In the genomic region with DNA sequence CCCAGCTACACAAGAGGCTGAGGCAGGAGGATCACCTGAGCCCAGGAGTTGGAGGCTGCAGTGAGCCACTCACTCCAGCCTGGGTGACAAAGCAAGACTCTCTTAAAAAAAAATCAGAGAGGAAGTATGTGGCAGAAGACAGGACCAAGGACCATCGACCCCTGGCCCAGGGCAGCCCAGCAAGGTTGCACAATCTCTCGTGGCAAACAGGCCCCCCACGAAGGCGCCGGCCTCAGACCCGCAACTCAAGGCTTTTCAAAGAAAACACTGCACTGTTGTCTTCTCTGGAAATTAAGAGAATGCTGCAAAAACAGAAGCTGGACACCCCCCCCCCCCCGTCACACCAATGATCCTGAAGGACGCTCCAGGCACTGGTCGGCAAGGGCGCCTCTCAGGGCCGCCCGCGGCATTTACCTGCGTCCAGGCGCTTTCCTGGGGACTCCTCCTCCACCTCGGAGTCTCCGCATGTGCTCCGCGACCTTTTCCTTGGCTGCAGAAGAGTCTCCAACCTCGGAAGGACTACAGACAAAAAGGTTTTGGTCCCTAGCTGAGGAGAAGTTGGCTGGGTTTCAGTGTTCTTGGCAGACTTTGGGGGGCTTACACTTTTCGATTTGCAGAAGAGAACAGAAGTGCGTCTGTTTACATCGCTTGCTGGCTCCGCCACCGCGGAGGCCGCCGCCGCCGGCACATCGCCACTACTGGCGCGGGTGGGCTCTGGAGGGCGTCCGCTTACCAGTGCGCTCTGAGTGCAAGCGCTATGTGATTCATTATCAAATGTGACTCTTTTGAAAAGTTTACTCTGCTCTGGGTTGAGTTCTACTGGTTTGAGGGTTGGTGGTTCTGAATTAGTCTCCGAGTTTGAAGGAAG, we compare ENCODE assay signal across 1 cellular context.
TF ChIP-seq lines count a peak whose summit lies in the region.

No MANE protein-coding gene starts in this region.

TF ChIP-seq in H1, 55 proteins besides CTCF, POLR2A, EP300 and RAD21:
- TF ChIP-seq, protein P1, sequence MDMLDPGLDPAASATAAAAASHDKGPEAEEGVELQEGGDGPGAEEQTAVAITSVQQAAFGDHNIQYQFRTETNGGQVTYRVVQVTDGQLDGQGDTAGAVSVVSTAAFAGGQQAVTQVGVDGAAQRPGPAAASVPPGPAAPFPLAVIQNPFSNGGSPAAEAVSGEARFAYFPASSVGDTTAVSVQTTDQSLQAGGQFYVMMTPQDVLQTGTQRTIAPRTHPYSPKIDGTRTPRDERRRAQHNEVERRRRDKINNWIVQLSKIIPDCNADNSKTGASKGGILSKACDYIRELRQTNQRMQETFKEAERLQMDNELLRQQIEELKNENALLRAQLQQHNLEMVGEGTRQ (IDR thresholded peaks at IDR 0.05; ENCODE audit: low read length), result no peak
- TF ChIP-seq ASH2L (IDR thresholded peaks at IDR 0.05; ENCODE audit: low read length), result no peak
- TF ChIP-seq KDM5A (IDR thresholded peaks at IDR 0.05; ENCODE audit: low read length), result no peak
- no peak for TF ChIP-seq SP4 (IDR thresholded peaks at IDR 0.05; ENCODE audit: low read length)
- TF ChIP-seq CHD1 (IDR thresholded peaks at IDR 0.05; ENCODE audit: low read depth, low read length), result no peak
- TF ChIP-seq, protein P2, sequence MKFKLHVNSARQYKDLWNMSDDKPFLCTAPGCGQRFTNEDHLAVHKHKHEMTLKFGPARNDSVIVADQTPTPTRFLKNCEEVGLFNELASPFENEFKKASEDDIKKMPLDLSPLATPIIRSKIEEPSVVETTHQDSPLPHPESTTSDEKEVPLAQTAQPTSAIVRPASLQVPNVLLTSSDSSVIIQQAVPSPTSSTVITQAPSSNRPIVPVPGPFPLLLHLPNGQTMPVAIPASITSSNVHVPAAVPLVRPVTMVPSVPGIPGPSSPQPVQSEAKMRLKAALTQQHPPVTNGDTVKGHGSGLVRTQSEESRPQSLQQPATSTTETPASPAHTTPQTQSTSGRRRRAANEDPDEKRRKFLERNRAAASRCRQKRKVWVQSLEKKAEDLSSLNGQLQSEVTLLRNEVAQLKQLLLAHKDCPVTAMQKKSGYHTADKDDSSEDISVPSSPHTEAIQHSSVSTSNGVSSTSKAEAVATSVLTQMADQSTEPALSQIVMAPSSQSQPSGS (IDR thresholded peaks at IDR 0.05; ENCODE audit: low read length), result no peak
- no peak for TF ChIP-seq CHD2 (IDR thresholded peaks at IDR 0.05; ENCODE audit: low read length)
- no peak for TF ChIP-seq RNF2 (IDR thresholded peaks at IDR 0.05; ENCODE audit: borderline replicate concordance, low read depth, low read length, missing control alignments, poor library complexity, severe bottlenecking)
- no peak for TF ChIP-seq JUND (IDR thresholded peaks at IDR 0.05; ENCODE audit: low read length)
- TF ChIP-seq, protein P3, sequence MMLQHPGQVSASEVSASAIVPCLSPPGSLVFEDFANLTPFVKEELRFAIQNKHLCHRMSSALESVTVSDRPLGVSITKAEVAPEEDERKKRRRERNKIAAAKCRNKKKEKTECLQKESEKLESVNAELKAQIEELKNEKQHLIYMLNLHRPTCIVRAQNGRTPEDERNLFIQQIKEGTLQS (IDR thresholded peaks at IDR 0.05; ENCODE audit: insufficient read depth, low read depth, low read length), result no peak
- no peak for TF ChIP-seq TCF12 (IDR thresholded peaks at IDR 0.05; ENCODE audit: low read depth, low read length)
- no peak for TF ChIP-seq KDM1A (IDR thresholded peaks at IDR 0.05; ENCODE audit: borderline replicate concordance, low read length)
- no peak for TF ChIP-seq HDAC2 (IDR thresholded peaks at IDR 0.05; ENCODE audit: borderline replicate concordance in 1 of 2, low read depth in 2 of 2, low read length in 2 of 2)
